Comparison of ENCODE assay signal across 1 cellular context in the genomic region with DNA sequence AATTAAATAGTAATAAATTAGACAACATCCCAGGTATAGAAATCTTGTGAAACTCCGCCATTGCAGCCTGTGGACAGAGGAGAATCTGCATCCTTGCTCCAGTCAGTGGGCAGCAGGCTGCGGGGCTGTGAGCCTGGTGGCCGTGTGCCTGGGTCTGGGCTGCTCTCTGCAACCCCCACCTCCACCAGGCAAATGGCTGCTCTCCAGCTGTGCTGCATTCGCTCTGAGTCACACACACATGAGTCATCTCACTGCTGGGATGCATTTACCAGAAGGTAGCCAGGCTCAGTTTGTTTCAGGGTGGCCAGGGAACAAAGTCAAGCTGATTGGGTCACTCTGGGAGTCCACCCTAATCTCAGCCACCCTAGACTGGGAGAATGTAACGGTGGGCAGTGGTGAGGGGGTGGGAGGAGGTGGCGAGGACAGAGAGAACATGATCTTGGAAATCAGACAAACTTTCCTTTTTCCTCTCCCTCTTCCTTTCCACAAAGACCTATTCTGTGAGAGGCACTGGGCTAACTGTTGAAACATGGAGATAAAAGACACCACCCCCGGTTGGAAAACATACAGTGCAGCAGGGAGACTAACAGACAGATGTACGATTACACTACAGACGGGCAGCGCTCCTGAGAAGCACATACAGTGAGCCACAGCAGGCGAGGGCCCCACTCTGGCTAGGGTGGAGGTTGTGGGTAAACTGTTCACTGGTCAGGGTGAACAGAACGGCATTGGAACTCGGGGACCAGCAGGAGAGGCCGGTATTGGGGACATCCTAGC.
TF ChIP-seq lines count a peak whose summit lies in the region.

No MANE protein-coding gene starts in this region.

TF ChIP-seq in H1, 55 proteins besides CTCF, POLR2A, EP300 and RAD21:
- TF ChIP-seq TCF12 (IDR thresholded peaks at IDR 0.05; ENCODE audit: low read depth, low read length) = no peak
- no peak for TF ChIP-seq SIN3A (conservative IDR thresholded peaks at IDR 0.05 in 1 of 2, IDR thresholded peaks at IDR 0.05 in 1 of 2; ENCODE audit: low read depth in 1 of 2, low read length in 2 of 2)
- no peak for TF ChIP-seq EZH2 (IDR thresholded peaks at IDR 0.05; ENCODE audit: low read depth, low read length, severe bottlenecking)
- no peak for TF ChIP-seq CHD1 (IDR thresholded peaks at IDR 0.05; ENCODE audit: low read depth, low read length)
- TF ChIP-seq POLR2AphosphoS5 (IDR thresholded peaks at IDR 0.05; ENCODE audit: low read depth, low read length) = no peak; the same call in 1 of the 2 replicates
- TF ChIP-seq, protein P1, sequence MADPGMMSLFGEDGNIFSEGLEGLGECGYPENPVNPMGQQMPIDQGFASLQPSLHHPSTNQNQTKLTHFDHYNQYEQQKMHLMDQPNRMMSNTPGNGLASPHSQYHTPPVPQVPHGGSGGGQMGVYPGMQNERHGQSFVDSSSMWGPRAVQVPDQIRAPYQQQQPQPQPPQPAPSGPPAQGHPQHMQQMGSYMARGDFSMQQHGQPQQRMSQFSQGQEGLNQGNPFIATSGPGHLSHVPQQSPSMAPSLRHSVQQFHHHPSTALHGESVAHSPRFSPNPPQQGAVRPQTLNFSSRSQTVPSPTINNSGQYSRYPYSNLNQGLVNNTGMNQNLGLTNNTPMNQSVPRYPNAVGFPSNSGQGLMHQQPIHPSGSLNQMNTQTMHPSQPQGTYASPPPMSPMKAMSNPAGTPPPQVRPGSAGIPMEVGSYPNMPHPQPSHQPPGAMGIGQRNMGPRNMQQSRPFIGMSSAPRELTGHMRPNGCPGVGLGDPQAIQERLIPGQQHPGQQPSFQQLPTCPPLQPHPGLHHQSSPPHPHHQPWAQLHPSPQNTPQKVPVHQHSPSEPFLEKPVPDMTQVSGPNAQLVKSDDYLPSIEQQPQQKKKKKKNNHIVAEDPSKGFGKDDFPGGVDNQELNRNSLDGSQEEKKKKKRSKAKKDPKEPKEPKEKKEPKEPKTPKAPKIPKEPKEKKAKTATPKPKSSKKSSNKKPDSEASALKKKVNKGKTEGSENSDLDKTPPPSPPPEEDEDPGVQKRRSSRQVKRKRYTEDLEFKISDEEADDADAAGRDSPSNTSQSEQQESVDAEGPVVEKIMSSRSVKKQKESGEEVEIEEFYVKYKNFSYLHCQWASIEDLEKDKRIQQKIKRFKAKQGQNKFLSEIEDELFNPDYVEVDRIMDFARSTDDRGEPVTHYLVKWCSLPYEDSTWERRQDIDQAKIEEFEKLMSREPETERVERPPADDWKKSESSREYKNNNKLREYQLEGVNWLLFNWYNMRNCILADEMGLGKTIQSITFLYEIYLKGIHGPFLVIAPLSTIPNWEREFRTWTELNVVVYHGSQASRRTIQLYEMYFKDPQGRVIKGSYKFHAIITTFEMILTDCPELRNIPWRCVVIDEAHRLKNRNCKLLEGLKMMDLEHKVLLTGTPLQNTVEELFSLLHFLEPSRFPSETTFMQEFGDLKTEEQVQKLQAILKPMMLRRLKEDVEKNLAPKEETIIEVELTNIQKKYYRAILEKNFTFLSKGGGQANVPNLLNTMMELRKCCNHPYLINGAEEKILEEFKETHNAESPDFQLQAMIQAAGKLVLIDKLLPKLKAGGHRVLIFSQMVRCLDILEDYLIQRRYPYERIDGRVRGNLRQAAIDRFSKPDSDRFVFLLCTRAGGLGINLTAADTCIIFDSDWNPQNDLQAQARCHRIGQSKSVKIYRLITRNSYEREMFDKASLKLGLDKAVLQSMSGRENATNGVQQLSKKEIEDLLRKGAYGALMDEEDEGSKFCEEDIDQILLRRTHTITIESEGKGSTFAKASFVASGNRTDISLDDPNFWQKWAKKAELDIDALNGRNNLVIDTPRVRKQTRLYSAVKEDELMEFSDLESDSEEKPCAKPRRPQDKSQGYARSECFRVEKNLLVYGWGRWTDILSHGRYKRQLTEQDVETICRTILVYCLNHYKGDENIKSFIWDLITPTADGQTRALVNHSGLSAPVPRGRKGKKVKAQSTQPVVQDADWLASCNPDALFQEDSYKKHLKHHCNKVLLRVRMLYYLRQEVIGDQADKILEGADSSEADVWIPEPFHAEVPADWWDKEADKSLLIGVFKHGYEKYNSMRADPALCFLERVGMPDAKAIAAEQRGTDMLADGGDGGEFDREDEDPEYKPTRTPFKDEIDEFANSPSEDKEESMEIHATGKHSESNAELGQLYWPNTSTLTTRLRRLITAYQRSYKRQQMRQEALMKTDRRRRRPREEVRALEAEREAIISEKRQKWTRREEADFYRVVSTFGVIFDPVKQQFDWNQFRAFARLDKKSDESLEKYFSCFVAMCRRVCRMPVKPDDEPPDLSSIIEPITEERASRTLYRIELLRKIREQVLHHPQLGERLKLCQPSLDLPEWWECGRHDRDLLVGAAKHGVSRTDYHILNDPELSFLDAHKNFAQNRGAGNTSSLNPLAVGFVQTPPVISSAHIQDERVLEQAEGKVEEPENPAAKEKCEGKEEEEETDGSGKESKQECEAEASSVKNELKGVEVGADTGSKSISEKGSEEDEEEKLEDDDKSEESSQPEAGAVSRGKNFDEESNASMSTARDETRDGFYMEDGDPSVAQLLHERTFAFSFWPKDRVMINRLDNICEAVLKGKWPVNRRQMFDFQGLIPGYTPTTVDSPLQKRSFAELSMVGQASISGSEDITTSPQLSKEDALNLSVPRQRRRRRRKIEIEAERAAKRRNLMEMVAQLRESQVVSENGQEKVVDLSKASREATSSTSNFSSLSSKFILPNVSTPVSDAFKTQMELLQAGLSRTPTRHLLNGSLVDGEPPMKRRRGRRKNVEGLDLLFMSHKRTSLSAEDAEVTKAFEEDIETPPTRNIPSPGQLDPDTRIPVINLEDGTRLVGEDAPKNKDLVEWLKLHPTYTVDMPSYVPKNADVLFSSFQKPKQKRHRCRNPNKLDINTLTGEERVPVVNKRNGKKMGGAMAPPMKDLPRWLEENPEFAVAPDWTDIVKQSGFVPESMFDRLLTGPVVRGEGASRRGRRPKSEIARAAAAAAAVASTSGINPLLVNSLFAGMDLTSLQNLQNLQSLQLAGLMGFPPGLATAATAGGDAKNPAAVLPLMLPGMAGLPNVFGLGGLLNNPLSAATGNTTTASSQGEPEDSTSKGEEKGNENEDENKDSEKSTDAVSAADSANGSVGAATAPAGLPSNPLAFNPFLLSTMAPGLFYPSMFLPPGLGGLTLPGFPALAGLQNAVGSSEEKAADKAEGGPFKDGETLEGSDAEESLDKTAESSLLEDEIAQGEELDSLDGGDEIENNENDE (IDR thresholded peaks at IDR 0.05; ENCODE audit: insufficient replicate concordance, low read length) = no peak
- TF ChIP-seq CREB1 (IDR thresholded peaks at IDR 0.05) = no peak
- no peak for TF ChIP-seq NRF1 (IDR thresholded peaks at IDR 0.05; ENCODE audit: low read depth, low read length)
- TF ChIP-seq SAP30 (IDR thresholded peaks at IDR 0.05; ENCODE audit: insufficient read depth, insufficient replicate concordance, low read length) = no peak
- TF ChIP-seq YY1 (IDR thresholded peaks at IDR 0.05; ENCODE audit: low read depth, low read length) = peak; percentile 88
- TF ChIP-seq ATF2 (IDR thresholded peaks at IDR 0.05; ENCODE audit: low read length) = 0 out of 2 replicates have a peak, but pooled peaks have one; percentile 35
- TF ChIP-seq TAF1 (IDR thresholded peaks at IDR 0.05; ENCODE audit: low read depth, low read length) = peak; percentile 47; the same call in 1 of the 2 replicates
- peak; percentile 42 for TF ChIP-seq BACH1 (IDR thresholded peaks at IDR 0.05; ENCODE audit: low read length)
- TF ChIP-seq RFX5 (IDR thresholded peaks at IDR 0.05; ENCODE audit: borderline replicate concordance, low read depth, low read length) = no peak
- TF ChIP-seq CHD2 (IDR thresholded peaks at IDR 0.05; ENCODE audit: low read length) = 0 out of 2 replicates have a peak, but pooled peaks have one; percentile 27
- no peak for TF ChIP-seq SP2 (IDR thresholded peaks at IDR 0.05; ENCODE audit: low read length)
- peak; percentile 69 for TF ChIP-seq MAX (IDR thresholded peaks at IDR 0.05)
- TF ChIP-seq SUZ12 (IDR thresholded peaks at IDR 0.05; ENCODE audit: low read length) = no peak
- TF ChIP-seq KDM1A (IDR thresholded peaks at IDR 0.05; ENCODE audit: borderline replicate concordance, low read length) = no peak
- peak; percentile 59 for TF ChIP-seq TBP (IDR thresholded peaks at IDR 0.05; ENCODE audit: low read depth, low read length)
- peak; percentile 70 for TF ChIP-seq ASH2L (IDR thresholded peaks at IDR 0.05; ENCODE audit: low read length)
- TF ChIP-seq GTF2F1 (IDR thresholded peaks at IDR 0.05; ENCODE audit: borderline replicate concordance, low read depth, low read length) = 0 out of 2 replicates have a peak, but pooled peaks have one; percentile 60
- no peak for TF ChIP-seq USF2 (IDR thresholded peaks at IDR 0.05; ENCODE audit: low read length)
- TF ChIP-seq CBX8 (IDR thresholded peaks at IDR 0.05; ENCODE audit: borderline replicate concordance, low read depth, low read length) = no peak
- no peak for TF ChIP-seq KDM5A (IDR thresholded peaks at IDR 0.05; ENCODE audit: low read length)
- peak; percentile 99 for TF ChIP-seq JUND (IDR thresholded peaks at IDR 0.05; ENCODE audit: low read length)
- no peak for TF ChIP-seq E2F6 (IDR thresholded peaks at IDR 0.05)
- 0 out of 2 replicates have a peak, but pooled peaks have one; percentile 23 for TF ChIP-seq MAFK (IDR thresholded peaks at IDR 0.05; ENCODE audit: low read depth, low read length)
- peak; percentile 99 for TF ChIP-seq JUN (IDR thresholded peaks at IDR 0.05; ENCODE audit: low read depth, low read length)
- TF ChIP-seq KDM4A (IDR thresholded peaks at IDR 0.05; ENCODE audit: low read depth, low read length, severe bottlenecking) = no peak
- TF ChIP-seq SP1 (IDR thresholded peaks at IDR 0.05; ENCODE audit: low read depth, low read length) = 0 out of 2 replicates have a peak, but pooled peaks have one; percentile 21
- no peak for TF ChIP-seq HDAC2 (IDR thresholded peaks at IDR 0.05; ENCODE audit: borderline replicate concordance in 1 of 2, low read depth in 2 of 2, low read length in 2 of 2)
- TF ChIP-seq FOSL1 (IDR thresholded peaks at IDR 0.05; ENCODE audit: insufficient read depth, low read depth, low read length) = peak; percentile 64; the same call in 1 of the 2 replicates
- TF ChIP-seq, protein P2, sequence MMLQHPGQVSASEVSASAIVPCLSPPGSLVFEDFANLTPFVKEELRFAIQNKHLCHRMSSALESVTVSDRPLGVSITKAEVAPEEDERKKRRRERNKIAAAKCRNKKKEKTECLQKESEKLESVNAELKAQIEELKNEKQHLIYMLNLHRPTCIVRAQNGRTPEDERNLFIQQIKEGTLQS (IDR thresholded peaks at IDR 0.05; ENCODE audit: insufficient read depth, low read depth, low read length) = peak; percentile 65; the same call in 1 of the 2 replicates
- TF ChIP-seq CTBP2 (IDR thresholded peaks at IDR 0.05; ENCODE audit: borderline replicate concordance, insufficient read depth, insufficient read length, low read length) = no peak
